Comparison of ENCODE assay signal across 20 cellular contexts in genomic region chr5:78622302-78622971, GRCh38.
"Had no signal": no experiment of that assay in that cellular context is flagged by ENCODE, and none has a peak within 500 bp of the region (broad histone marks: within the 10 kb centered on the region; RNA-seq: fewer than 3 reads in every experiment).

No MANE protein-coding gene starts in this region.

- H3K27ac Mint-ChIP-seq: activated B cell treated with CpG ODN at 0.5 μM for 24 hours; activated CD4-positive, alpha-beta T cell treated with anti-CD3 and anti-CD28 coated beads for 36 hours; activated naive CD4-positive, alpha-beta T cell treated with anti-CD3 and anti-CD28 coated beads, Interleukin-2, amount 50 U/mL, for 72 hours; activated T-cell treated with anti-CD3 and anti-CD28 coated beads, Interleukin-2, amount 50 U/mL, for 24 hours; activated T-helper 17 cell treated with anti-CD3 and anti-CD28 coated beads, Interleukin-2, amount 50 U/mL, for 72 hours had no signal

- H3K4me3 Mint-ChIP-seq: activated B cell treated with CpG ODN at 0.5 μM for 24 hours; activated CD4-positive, alpha-beta T cell treated with anti-CD3 and anti-CD28 coated beads for 36 hours; activated T-cell treated with anti-CD3 and anti-CD28 coated beads, Interleukin-2, amount 50 U/mL, for 24 hours; activated T-helper 17 cell treated with anti-CD3 and anti-CD28 coated beads, Interleukin-2, amount 50 U/mL, for 72 hours; memory B cell; neural crest cell had no signal

- H3K4me1 Mint-ChIP-seq: activated CD4-positive, alpha-beta T cell treated with anti-CD3 and anti-CD28 coated beads for 36 hours; activated T-helper 17 cell treated with anti-CD3 and anti-CD28 coated beads, Interleukin-2, amount 50 U/mL, for 72 hours; memory B cell had no signal

- DNase-seq: activated B cell treated with CpG ODN at 0.5 μM for 24 hours; activated CD4-positive, alpha-beta T cell treated with anti-CD3 and anti-CD28 coated beads for 36 hours; activated CD4-positive, alpha-beta T cell treated with anti-CD3 and anti-CD28 coated beads, Interleukin-2, amount 50 U/mL, for 4 hours; activated CD8-positive, alpha-beta memory T cell treated with anti-CD3 and anti-CD28 coated beads, Interleukin-2, amount 50 U/mL, for 4 hours; activated T-cell treated with anti-CD3 and anti-CD28 coated beads, Interleukin-2, amount 50 U/mL, for 24 hours; adrenal gland; esophagus squamous epithelium; gastrocnemius medialis; hypothalamus; mucosa of descending colon; stimulated activated CD4-positive, alpha-beta T cell treated with anti-CD3 and anti-CD28 coated beads, Interleukin-4, amount 100 ng/mL, for 24 hours; stimulated activated naive CD4-positive, alpha-beta T cell treated with Interleukin-2 at 50 U/mL for 16 hours; upper lobe of right lung had no signal

- H3K27me3 Mint-ChIP-seq: activated B cell treated with CpG ODN at 0.5 μM for 24 hours; activated CD4-positive, alpha-beta T cell treated with anti-CD3 and anti-CD28 coated beads for 36 hours; memory B cell had no signal

- H3K27me3 ChIP-seq: adrenal gland, ascending aorta, esophagus squamous epithelium, gastrocnemius medialis, upper lobe of right lung had no signal

- H3K36me3 ChIP-seq: adrenal gland, gastrocnemius medialis, prostate gland, upper lobe of right lung had no signal

- H3K9me3 ChIP-seq: adrenal gland, ascending aorta, gastrocnemius medialis, prostate gland, upper lobe of right lung had no signal

- H3K27ac ChIP-seq: adrenal gland, ascending aorta, esophagus squamous epithelium, gastrocnemius medialis, prostate gland, upper lobe of right lung had no signal

- ATAC-seq: activated CD4-positive, alpha-beta T cell treated with anti-CD3 and anti-CD28 coated beads for 36 hours; activated naive CD4-positive, alpha-beta T cell treated with anti-CD3 and anti-CD28 coated beads, Interleukin-2, amount 50 U/mL, for 72 hours; activated T-helper 17 cell treated with anti-CD3 and anti-CD28 coated beads, Interleukin-2, amount 50 U/mL, for 72 hours; gastrocnemius medialis; mucosa of descending colon; upper lobe of right lung had no signal

- H3K4me1 ChIP-seq: prostate gland had no signal

- H3K9me3 Mint-ChIP-seq: activated naive CD4-positive, alpha-beta T cell treated with anti-CD3 and anti-CD28 coated beads, Interleukin-2, amount 50 U/mL, for 72 hours; activated T-helper 17 cell treated with anti-CD3 and anti-CD28 coated beads, Interleukin-2, amount 50 U/mL, for 72 hours; memory B cell had no signal

- H3K4me3 ChIP-seq: adrenal gland, ascending aorta, coronary artery, esophagus squamous epithelium, gastrocnemius medialis, mucosa of descending colon, prostate gland, upper lobe of right lung had no signal
